12 cellular contexts compared by ENCODE assay signal in genomic region chr1:1401457-1402010, GRCh38. TPM values are rescaled to one million over a fixed set of nuclear protein-coding genes. Genes with fewer than 3 reads are reported as not detected.
A peak's percentile ranks its signal among the peaks of the same experiment; 100 is the strongest.
DNase-seq lines count a peak whose midpoint lies in the region; ATAC-seq and TF ChIP-seq lines count a peak whose summit lies in the region.
"Had no signal": no experiment of that assay in that cellular context is flagged by ENCODE, and none has a peak within 500 bp of the region (broad histone marks: within the 10 kb centered on the region; RNA-seq: fewer than 3 reads in every experiment).

No MANE protein-coding gene starts in this region.

- peak overlapping the region in 7 of 8 donors; percentile 38 to 92 (median 64) for H3K4me3 Mint-ChIP-seq in CD4-positive, alpha-beta memory T cell
- H3K4me3 Mint-ChIP-seq in natural killer cell, result peak overlapping the region; percentile 9

- peaks cover 28 to 61% of the 10 kb centered on the region in 2 donors for H3K36me3 Mint-ChIP-seq in CD4-positive, alpha-beta memory T cell
- H3K36me3 Mint-ChIP-seq in activated naive CD4-positive, alpha-beta T cell treated with anti-CD3 and anti-CD28 coated beads, Interleukin-2, amount 50 U/mL, for 72 hours, result peaks cover 43 to 58% of the 10 kb centered on the region in 2 donors
- no peaks in the 10 kb centered on the region for H3K36me3 Mint-ChIP-seq in natural killer cell

- POLR2A ChIA-PET in CD4-positive, alpha-beta memory T cell (lab: Charles Lee; ENCODE audit: partially characterized antibody), result interaction anchor here (7.1 kb wide), 1 partner anchor 26 kb away, joined by 149 read pairs; the partner anchor contains the start of gene AURKAIP1

- CTCF ChIA-PET in CD4-positive, alpha-beta memory T cell (lab: Charles Lee; ENCODE audit: partially characterized antibody), result interaction anchor here (1.4 to 1.7 kb wide), 2 partner anchors 30 to 39 kb away, joined by 4 to 6 read pairs; no protein-coding TSS in a partner anchor

- no peaks in the 10 kb centered on the region for H3K9me3 ChIP-seq in CD4-positive, alpha-beta memory T cell (ENCODE audit: control insufficient read depth in 1 of 2, low read length in 2 of 2)
- H3K9me3 ChIP-seq: lower lobe of right lung, tibial nerve had no signal

- TF ChIP-seq CTCF in HFF-Myc (IDR thresholded peaks at IDR 0.05; ENCODE audit: low read depth, low read length, missing control alignments) (no peak), natural killer cell (IDR thresholded peaks at IDR 0.05) (no peak)

- H3K4me1 ChIP-seq in CD4-positive, alpha-beta memory T cell (ENCODE audit: insufficient read depth, low read length), result peaks cover 50% of the 10 kb centered on the region

- peak overlapping the region; percentile 27 to 89 (median 78) for H3K27ac Mint-ChIP-seq in CD4-positive, alpha-beta memory T cell
- H3K27ac Mint-ChIP-seq in activated naive CD4-positive, alpha-beta T cell treated with anti-CD3 and anti-CD28 coated beads, Interleukin-2, amount 50 U/mL, for 72 hours, result peak overlapping the region; percentile 88 to 95
- peak overlapping the region; percentile 86 to 94 for H3K27ac Mint-ChIP-seq in natural killer cell

- no peaks in the 10 kb centered on the region for H3K27me3 ChIP-seq in CD4-positive, alpha-beta memory T cell (ENCODE audit: insufficient read depth, low read length)
- H3K27me3 ChIP-seq: tibial nerve had no signal

- peaks cover 55% of the 10 kb centered on the region for H3K36me3 ChIP-seq in CD4-positive, alpha-beta memory T cell (ENCODE audit: insufficient read depth, low read length)

- H3K4me1 Mint-ChIP-seq in CD4-positive, alpha-beta memory T cell, result peaks cover 14 to 64% (median 42%) of the 10 kb centered on the region in 4 donors
- H3K4me1 Mint-ChIP-seq in natural killer cell, result peaks cover 29 to 50% of the 10 kb centered on the region in 2 donors

- no peak for ATAC-seq in activated naive CD4-positive, alpha-beta T cell treated with anti-CD3 and anti-CD28 coated beads, Interleukin-2, amount 50 U/mL, for 72 hours
- ATAC-seq in natural killer cell, result no peak
- no peak for ATAC-seq in HG02884 (IDR thresholded peaks at IDR 0.05; ENCODE audit: unreplicated experiment)
- ATAC-seq: lower lobe of right lung had no signal

- no peak for DNase-seq in CD4-positive, alpha-beta memory T cell
- DNase-seq in HFF-Myc (ENCODE audit: extremely low read depth, low read depth), result no peak
- no peak for DNase-seq in activated naive CD4-positive, alpha-beta T cell treated with anti-CD3 and anti-CD28 coated beads, Interleukin-2, amount 50 U/mL, for 72 hours (ENCODE audit: low spot score in 2 of 2)
- DNase-seq in natural killer cell, result no peak
- no peak for DNase-seq in AML-193 (lab: John Stamatoyannopoulos, UW)
- no peak for DNase-seq in globus pallidus (ENCODE audit: low spot score)
- DNase-seq in stimulated activated CD4-positive, alpha-beta T cell treated with anti-CD3 and anti-CD28 coated beads, Interleukin-1b, Interleukin-23, amount 100 ng/mL, for 48 hours, result no peak
- DNase-seq: activated gamma-delta T cell, head of caudate nucleus, lower lobe of right lung had no signal

- peak overlapping the region; percentile 85 for H3K27ac ChIP-seq in CD4-positive, alpha-beta memory T cell (ENCODE audit: low read depth, low read length)
- H3K27ac ChIP-seq: lower lobe of right lung had no signal

- intact Hi-C loops in CD4-positive, alpha-beta memory T cell (cut with micrococcal nuclease), result no loop called here
- intact Hi-C loops in natural killer cell (cut with micrococcal nuclease), result no loop called here

- H3K27me3 Mint-ChIP-seq in CD4-positive, alpha-beta memory T cell, result no peaks in the 10 kb centered on the region
- H3K27me3 Mint-ChIP-seq in natural killer cell (ENCODE audit: low read depth in 2 of 2), result no peaks in the 10 kb centered on the region

- H3K9me3 Mint-ChIP-seq in CD4-positive, alpha-beta memory T cell, result peaks cover 0 to 3% (median 0%) of the 10 kb centered on the region in 8 donors
- no peaks in the 10 kb centered on the region for H3K9me3 Mint-ChIP-seq in activated naive CD4-positive, alpha-beta T cell treated with anti-CD3 and anti-CD28 coated beads, Interleukin-2, amount 50 U/mL, for 72 hours
- H3K9me3 Mint-ChIP-seq in natural killer cell, result no peaks in the 10 kb centered on the region

- H3K4me3 ChIP-seq in CD4-positive, alpha-beta memory T cell (ENCODE audit: low read length in 2 of 2), result no peak overlapping the region
- peak overlapping the region; percentile 98; the same call in 1 of the 2 replicates for H3K4me3 ChIP-seq in HFF-Myc (replicated peaks; ENCODE audit: low read depth, low read length)
- H3K4me3 ChIP-seq: tibial nerve had no signal

RNA-seq across cellular contexts. Expression of gene CCNL2, which starts 2.4 kb away (rescaled TPM):
- total RNA-seq in CD4-positive, alpha-beta memory T cell, result 100 to 1,000 TPM; 388 to 394 TPM
- 10 to 100 TPM; 18.3 to 36.6 TPM for polyA plus RNA-seq in CD4-positive, alpha-beta memory T cell
- total RNA-seq in activated naive CD4-positive, alpha-beta T cell treated with anti-CD3 and anti-CD28 coated beads, Interleukin-2, amount 50 U/mL, for 72 hours, result 100 to 1,000 TPM; 108 to 174 TPM
- total RNA-seq in natural killer cell, result 100 to 1,000 TPM; 253 to 281 (median 274) TPM

RNA-seq across cellular contexts. Expression of gene MRPL20, which starts 5.6 kb away (rescaled TPM):
- 100 to 1,000 TPM; 119 to 123 TPM for total RNA-seq in CD4-positive, alpha-beta memory T cell
- 100 to 1,000 TPM; 171 to 202 TPM for polyA plus RNA-seq in CD4-positive, alpha-beta memory T cell
- total RNA-seq in activated naive CD4-positive, alpha-beta T cell treated with anti-CD3 and anti-CD28 coated beads, Interleukin-2, amount 50 U/mL, for 72 hours, result 100 to 1,000 TPM in 1 of 2 donors, 10 to 100 TPM in 1; 82.9 to 115 TPM
- 100 to 1,000 TPM in 1 of 3 donors, 10 to 100 TPM in 2; 90.9 to 111 (median 92.7) TPM for total RNA-seq in natural killer cell

RNA-seq across cellular contexts. Expression of gene ANKRD65, which starts 19.5 kb away (rescaled TPM):
- not detected for total RNA-seq in CD4-positive, alpha-beta memory T cell
- polyA plus RNA-seq in CD4-positive, alpha-beta memory T cell, result not detected
- under 1 TPM in 1 of 2 donors, not detected in 1; 0.29 TPM for total RNA-seq in activated naive CD4-positive, alpha-beta T cell treated with anti-CD3 and anti-CD28 coated beads, Interleukin-2, amount 50 U/mL, for 72 hours
- total RNA-seq in natural killer cell, result not detected

RNA-seq across cellular contexts. Expression of gene AURKAIP1, which starts 26.5 kb away (rescaled TPM):
- total RNA-seq in CD4-positive, alpha-beta memory T cell, result 10 to 100 TPM; 60.4 to 72.7 TPM
- polyA plus RNA-seq in CD4-positive, alpha-beta memory T cell, result 100 to 1,000 TPM; 159 to 179 TPM
- 100 to 1,000 TPM; 115 to 122 TPM for total RNA-seq in activated naive CD4-positive, alpha-beta T cell treated with anti-CD3 and anti-CD28 coated beads, Interleukin-2, amount 50 U/mL, for 72 hours
- 10 to 100 TPM; 60.0 to 76.3 (median 64.6) TPM for total RNA-seq in natural killer cell

RNA-seq across cellular contexts. Expression of gene VWA1, which starts 34.0 kb away (rescaled TPM):
- not detected for total RNA-seq in CD4-positive, alpha-beta memory T cell
- polyA plus RNA-seq in CD4-positive, alpha-beta memory T cell, result not detected
- 1 to 10 TPM in 1 of 2 donors, under 1 TPM in 1; 0.59 to 6.9 TPM for total RNA-seq in activated naive CD4-positive, alpha-beta T cell treated with anti-CD3 and anti-CD28 coated beads, Interleukin-2, amount 50 U/mL, for 72 hours
- total RNA-seq in natural killer cell, result not detected
